In genomic region chr9:70076678-70077077, GRCh38 we compare ENCODE assay signal across 24 cellular contexts. TPM values are rescaled to one million over a fixed set of nuclear protein-coding genes. Genes with fewer than 3 reads are reported as not detected.
DNase-seq lines count a peak whose midpoint lies in the region; FAIRE-seq and TF ChIP-seq lines count a peak whose summit lies in the region.
"Had no signal": no experiment of that assay in that cellular context is flagged by ENCODE, and none has a peak within 500 bp of the region (broad histone marks: within the 10 kb centered on the region; RNA-seq: fewer than 3 reads in every experiment).

No MANE protein-coding gene starts in this region.

- peak; percentile 84 for FAIRE-seq in endometrium (lab: Jason Lieb, UNC)
- FAIRE-seq: H54 had no signal

- H3K27me3 Mint-ChIP-seq in osteocyte (ENCODE audit: unreplicated experiment), result no peaks in the 10 kb centered on the region

- H3K27ac Mint-ChIP-seq in osteocyte (ENCODE audit: unreplicated experiment), result peak overlapping the region; percentile 54
- H3K27ac Mint-ChIP-seq: HFFc6 had no signal

- TF ChIP-seq CTCF in ascending aorta (IDR thresholded peaks at IDR 0.05) (no peak), osteocyte (IDR thresholded peaks at IDR 0.05) (no peak), dorsolateral prefrontal cortex (IDR thresholded peaks at IDR 0.05 in 54 of 56, conservative IDR thresholded peaks at IDR 0.05 in 2 of 56; ENCODE audit: low read depth in 1 of 56, partially characterized antibody in 56 of 56) (no peak)

- peaks cover 23% of the 10 kb centered on the region for H3K4me1 Mint-ChIP-seq in osteocyte (ENCODE audit: unreplicated experiment)
- H3K4me1 Mint-ChIP-seq: CD4-positive, CD25-positive, alpha-beta regulatory T cell had no signal

- no peak for DNase-seq in ascending aorta (ENCODE audit: low spot score in 2 of 2)
- DNase-seq in osteocyte (ENCODE audit: extremely low spot score, unreplicated experiment), result no peak
- DNase-seq in superior temporal gyrus (ENCODE audit: extremely low spot score), result peak; percentile 50
- DNase-seq in caudate nucleus (lab: John Stamatoyannopoulos, UW), result no peak
- DNase-seq in HK-2 (ENCODE audit: unreplicated experiment), result no peak
- no peak for DNase-seq in dorsolateral prefrontal cortex
- DNase-seq in activated CD8-positive, alpha-beta memory T cell treated with anti-CD3 and anti-CD28 coated beads for 24 hours, result no peak
- DNase-seq: ACHN; AML-193; Caco-2; CD4-positive, CD25-positive, alpha-beta regulatory T cell; DMS153; HFFc6; IMR-90; Karpas-422; MG63; NCI-H1092; NCI-H146; NCI-H2081; NCI-H82; PC-9 had no signal

- no peak overlapping the region for H3K4me3 Mint-ChIP-seq in osteocyte (ENCODE audit: unreplicated experiment)
- H3K4me3 Mint-ChIP-seq: CD4-positive, CD25-positive, alpha-beta regulatory T cell; HFFc6 had no signal

- H3K9me3 Mint-ChIP-seq in osteocyte (ENCODE audit: unreplicated experiment), result no peaks in the 10 kb centered on the region
- H3K9me3 Mint-ChIP-seq: HFFc6 had no signal

- H3K27me3 ChIP-seq in ascending aorta (no peaks in the 10 kb centered on the region), dorsolateral prefrontal cortex (no peaks in the 10 kb centered on the region)
- H3K27me3 ChIP-seq: MG63 had no signal

- peak overlapping the region; percentile 62 to 73 for H3K27ac ChIP-seq in ascending aorta
- H3K27ac ChIP-seq in caudate nucleus (ENCODE audit: low read depth, low read length), result no peak overlapping the region
- peak overlapping the region in 20 of 59 donors; percentile 1 to 67 (median 40) for H3K27ac ChIP-seq in dorsolateral prefrontal cortex
- H3K27ac ChIP-seq: PC-9 had no signal

- peaks cover 4 to 17% of the 10 kb centered on the region in 2 donors for H3K4me1 ChIP-seq in ascending aorta
- H3K4me1 ChIP-seq: Caco-2 had no signal

- H3K36me3 Mint-ChIP-seq in osteocyte (ENCODE audit: unreplicated experiment), result no peaks in the 10 kb centered on the region
- H3K36me3 Mint-ChIP-seq: CD4-positive, CD25-positive, alpha-beta regulatory T cell had no signal

- intact Hi-C loops in ascending aorta (cut with DNase I), result loop anchor here (2.0 kb wide), 1 partner anchor 18 kb away; no protein-coding TSS in a partner anchor
- intact Hi-C loops in dorsolateral prefrontal cortex (cut with DNase I), result no loop called here

- no peak overlapping the region for H3K4me3 ChIP-seq in ascending aorta
- H3K4me3 ChIP-seq in dorsolateral prefrontal cortex, result no peak overlapping the region
- H3K4me3 ChIP-seq: MG63, PC-9 had no signal

- no peaks in the 10 kb centered on the region for H3K9me3 ChIP-seq in ascending aorta
- H3K9me3 ChIP-seq: Caco-2, MG63 had no signal

- H3K36me3 ChIP-seq in ascending aorta, result no peaks in the 10 kb centered on the region
- H3K36me3 ChIP-seq: MG63 had no signal

RNA-seq across cellular contexts. Expression of gene MAMDC2, which starts 33.0 kb away (rescaled TPM):
- 3.4 TPM for total RNA-seq in ascending aorta
- total RNA-seq in osteocyte, result 11.3 and 11.8 TPM in 2 replicates
- 1 to 10 TPM in 119 of 120 experiments, under 1 TPM in 1; 0.74 to 9.6 (median 3.8) TPM for total RNA-seq in dorsolateral prefrontal cortex
- total RNA-seq: Caco-2, NCI-H460 had no signal
